In genomic region chr15:22838292-22839042, GRCh38 we compare ENCODE assay signal across 1 cellular context.
TF ChIP-seq lines count a peak whose summit lies in the region.

NIPA2 (plus strand) TSS chr15:22838666; CDS start chr15:22851732, 13,066 bp downstream.

TF ChIP-seq in GM12878, 131 proteins besides CTCF, POLR2A, EP300 and RAD21 (continued from another document and continues in another):
- TF ChIP-seq, protein P1, sequence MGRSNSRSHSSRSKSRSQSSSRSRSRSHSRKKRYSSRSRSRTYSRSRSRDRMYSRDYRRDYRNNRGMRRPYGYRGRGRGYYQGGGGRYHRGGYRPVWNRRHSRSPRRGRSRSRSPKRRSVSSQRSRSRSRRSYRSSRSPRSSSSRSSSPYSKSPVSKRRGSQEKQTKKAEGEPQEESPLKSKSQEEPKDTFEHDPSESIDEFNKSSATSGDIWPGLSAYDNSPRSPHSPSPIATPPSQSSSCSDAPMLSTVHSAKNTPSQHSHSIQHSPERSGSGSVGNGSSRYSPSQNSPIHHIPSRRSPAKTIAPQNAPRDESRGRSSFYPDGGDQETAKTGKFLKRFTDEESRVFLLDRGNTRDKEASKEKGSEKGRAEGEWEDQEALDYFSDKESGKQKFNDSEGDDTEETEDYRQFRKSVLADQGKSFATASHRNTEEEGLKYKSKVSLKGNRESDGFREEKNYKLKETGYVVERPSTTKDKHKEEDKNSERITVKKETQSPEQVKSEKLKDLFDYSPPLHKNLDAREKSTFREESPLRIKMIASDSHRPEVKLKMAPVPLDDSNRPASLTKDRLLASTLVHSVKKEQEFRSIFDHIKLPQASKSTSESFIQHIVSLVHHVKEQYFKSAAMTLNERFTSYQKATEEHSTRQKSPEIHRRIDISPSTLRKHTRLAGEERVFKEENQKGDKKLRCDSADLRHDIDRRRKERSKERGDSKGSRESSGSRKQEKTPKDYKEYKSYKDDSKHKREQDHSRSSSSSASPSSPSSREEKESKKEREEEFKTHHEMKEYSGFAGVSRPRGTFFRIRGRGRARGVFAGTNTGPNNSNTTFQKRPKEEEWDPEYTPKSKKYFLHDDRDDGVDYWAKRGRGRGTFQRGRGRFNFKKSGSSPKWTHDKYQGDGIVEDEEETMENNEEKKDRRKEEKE (IDR thresholded peaks at IDR 0.05): no peak
- peak; percentile 48; the same call in 1 of the 2 replicates for TF ChIP-seq ZNF687 (IDR thresholded peaks at IDR 0.05)
- peak; percentile 57; the same call in 1 of the 2 replicates for TF ChIP-seq ATF3 (IDR thresholded peaks at IDR 0.05; ENCODE audit: borderline replicate concordance, extremely low read depth, low read depth, low read length)
- TF ChIP-seq PAX5 (IDR thresholded peaks at IDR 0.05; ENCODE audit: borderline replicate concordance, low read depth, low read length): no peak; the same call in 1 of the 2 replicates
- TF ChIP-seq NRF1 (conservative IDR thresholded peaks at IDR 0.05; ENCODE audit: low read depth, low read length): peak; percentile 87
- no peak for TF ChIP-seq E2F4 (IDR thresholded peaks at IDR 0.05; ENCODE audit: low read depth, low read length)
- 0 out of 2 replicates have a peak, but pooled peaks have one; percentile 33 for TF ChIP-seq CHD2 (IDR thresholded peaks at IDR 0.05; ENCODE audit: borderline replicate concordance, low read depth, low read length)
- TF ChIP-seq LARP7 (IDR thresholded peaks at IDR 0.05): peak; percentile 81
- TF ChIP-seq SMAD1 (IDR thresholded peaks at IDR 0.05; ENCODE audit: low read depth, partially characterized antibody): no peak
- TF ChIP-seq BACH1 (IDR thresholded peaks at IDR 0.05; ENCODE audit: borderline replicate concordance): no peak; the same call in 1 of the 2 replicates
- no peak for TF ChIP-seq HDAC2 (IDR thresholded peaks at IDR 0.05)
- no peak for TF ChIP-seq USF2 (IDR thresholded peaks at IDR 0.05; ENCODE audit: borderline replicate concordance, low read depth, low read length)
- TF ChIP-seq FOS (IDR thresholded peaks at IDR 0.05; ENCODE audit: borderline replicate concordance, extremely low read depth, insufficient read length): no peak
- TF ChIP-seq, protein P2, sequence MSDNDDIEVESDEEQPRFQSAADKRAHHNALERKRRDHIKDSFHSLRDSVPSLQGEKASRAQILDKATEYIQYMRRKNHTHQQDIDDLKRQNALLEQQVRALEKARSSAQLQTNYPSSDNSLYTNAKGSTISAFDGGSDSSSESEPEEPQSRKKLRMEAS (IDR thresholded peaks at IDR 0.05; ENCODE audit: low read depth, low read length): no peak
- TF ChIP-seq, protein P3, sequence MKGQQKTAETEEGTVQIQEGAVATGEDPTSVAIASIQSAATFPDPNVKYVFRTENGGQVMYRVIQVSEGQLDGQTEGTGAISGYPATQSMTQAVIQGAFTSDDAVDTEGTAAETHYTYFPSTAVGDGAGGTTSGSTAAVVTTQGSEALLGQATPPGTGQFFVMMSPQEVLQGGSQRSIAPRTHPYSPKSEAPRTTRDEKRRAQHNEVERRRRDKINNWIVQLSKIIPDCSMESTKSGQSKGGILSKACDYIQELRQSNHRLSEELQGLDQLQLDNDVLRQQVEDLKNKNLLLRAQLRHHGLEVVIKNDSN (IDR thresholded peaks at IDR 0.05; ENCODE audit: borderline replicate concordance, extremely low read length, insufficient read depth, low read depth, low read length): no peak
- TF ChIP-seq ZZZ3 (IDR thresholded peaks at IDR 0.05; ENCODE audit: control insufficient read depth, insufficient read length, low read depth): no peak
- TF ChIP-seq SKIL (IDR thresholded peaks at IDR 0.05; ENCODE audit: low read depth, poor library complexity, severe bottlenecking): no peak
- TF ChIP-seq RAD51 (IDR thresholded peaks at IDR 0.05): no peak
- TF ChIP-seq MYB (IDR thresholded peaks at IDR 0.05; ENCODE audit: borderline replicate concordance, low read depth, low read length): no peak
- TF ChIP-seq ZSCAN29 (IDR thresholded peaks at IDR 0.05): no peak
- TF ChIP-seq CBX3 (IDR thresholded peaks at IDR 0.05; ENCODE audit: borderline replicate concordance, low read depth): no peak
- no peak for TF ChIP-seq SIX5 (IDR thresholded peaks at IDR 0.05; ENCODE audit: low read depth, low read length, severe bottlenecking)
- no peak for TF ChIP-seq MEF2A (IDR thresholded peaks at IDR 0.05; ENCODE audit: insufficient read depth, low read depth, low read length)
- TF ChIP-seq IKZF1 (conservative IDR thresholded peaks at IDR 0.05): peak; percentile 83
- no peak for TF ChIP-seq SREBF2 (IDR thresholded peaks at IDR 0.05; ENCODE audit: low read length)
- no peak for TF ChIP-seq WRNIP1 (IDR thresholded peaks at IDR 0.05; ENCODE audit: borderline replicate concordance, low read depth, low read length)
- TF ChIP-seq, protein P4, sequence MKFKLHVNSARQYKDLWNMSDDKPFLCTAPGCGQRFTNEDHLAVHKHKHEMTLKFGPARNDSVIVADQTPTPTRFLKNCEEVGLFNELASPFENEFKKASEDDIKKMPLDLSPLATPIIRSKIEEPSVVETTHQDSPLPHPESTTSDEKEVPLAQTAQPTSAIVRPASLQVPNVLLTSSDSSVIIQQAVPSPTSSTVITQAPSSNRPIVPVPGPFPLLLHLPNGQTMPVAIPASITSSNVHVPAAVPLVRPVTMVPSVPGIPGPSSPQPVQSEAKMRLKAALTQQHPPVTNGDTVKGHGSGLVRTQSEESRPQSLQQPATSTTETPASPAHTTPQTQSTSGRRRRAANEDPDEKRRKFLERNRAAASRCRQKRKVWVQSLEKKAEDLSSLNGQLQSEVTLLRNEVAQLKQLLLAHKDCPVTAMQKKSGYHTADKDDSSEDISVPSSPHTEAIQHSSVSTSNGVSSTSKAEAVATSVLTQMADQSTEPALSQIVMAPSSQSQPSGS (IDR thresholded peaks at IDR 0.05; ENCODE audit: low read length): no peak
- TF ChIP-seq NFYA (IDR thresholded peaks at IDR 0.05; ENCODE audit: borderline replicate concordance, low read depth, low read length): no peak
- TF ChIP-seq, protein P5, sequence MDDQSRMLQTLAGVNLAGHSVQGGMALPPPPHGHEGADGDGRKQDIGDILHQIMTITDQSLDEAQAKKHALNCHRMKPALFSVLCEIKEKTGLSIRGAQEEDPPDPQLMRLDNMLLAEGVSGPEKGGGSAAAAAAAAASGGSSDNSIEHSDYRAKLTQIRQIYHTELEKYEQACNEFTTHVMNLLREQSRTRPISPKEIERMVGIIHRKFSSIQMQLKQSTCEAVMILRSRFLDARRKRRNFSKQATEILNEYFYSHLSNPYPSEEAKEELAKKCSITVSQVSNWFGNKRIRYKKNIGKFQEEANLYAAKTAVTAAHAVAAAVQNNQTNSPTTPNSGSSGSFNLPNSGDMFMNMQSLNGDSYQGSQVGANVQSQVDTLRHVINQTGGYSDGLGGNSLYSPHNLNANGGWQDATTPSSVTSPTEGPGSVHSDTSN (IDR thresholded peaks at IDR 0.05; ENCODE audit: insufficient replicate concordance, low read depth, low read length): no peak
- TF ChIP-seq SMARCA5 (IDR thresholded peaks at IDR 0.05): peak; percentile 53; the same call in 1 of the 2 replicates
- no peak for TF ChIP-seq ETV6 (conservative IDR thresholded peaks at IDR 0.05 in 1 of 2, IDR thresholded peaks at IDR 0.05 in 1 of 2; ENCODE audit: borderline replicate concordance in 1 of 2, low read depth in 1 of 2)
- peak; percentile 41; the same call in 1 of the 2 replicates for TF ChIP-seq SIN3A (IDR thresholded peaks at IDR 0.05; ENCODE audit: low read depth, low read length)
- TF ChIP-seq IKZF2 (IDR thresholded peaks at IDR 0.05): peak; percentile 60 to 68
- 0 out of 2 replicates have a peak, but pooled peaks have one; percentile 10 for TF ChIP-seq TCF3 (IDR thresholded peaks at IDR 0.05; ENCODE audit: borderline replicate concordance, insufficient read depth, low read depth, low read length)
- peak; percentile 70 for TF ChIP-seq HCFC1 (IDR thresholded peaks at IDR 0.05; ENCODE audit: low read length)
- TF ChIP-seq E4F1 (IDR thresholded peaks at IDR 0.05; ENCODE audit: borderline replicate concordance, partially characterized antibody): no peak
- TF ChIP-seq SREBF1 (IDR thresholded peaks at IDR 0.05; ENCODE audit: low read length): no peak; the same call in 1 of the 2 replicates
- no peak for TF ChIP-seq BCL3 (IDR thresholded peaks at IDR 0.05; ENCODE audit: borderline replicate concordance, insufficient read depth, low read depth, low read length, poor library complexity, severe bottlenecking)
- TF ChIP-seq RCOR1 (conservative IDR thresholded peaks at IDR 0.05; ENCODE audit: low read depth, low read length): no peak
- no peak for TF ChIP-seq IRF4 (IDR thresholded peaks at IDR 0.05; ENCODE audit: low read depth, low read length)
